In genomic region chr2:229673676-229674075, GRCh38 we compare ENCODE assay signal across 27 cellular contexts. TPM values are rescaled to one million over a fixed set of nuclear protein-coding genes. Genes with fewer than 3 reads are reported as not detected.
A peak's percentile ranks its signal among the peaks of the same experiment; 100 is the strongest.
DNase-seq lines count a peak whose midpoint lies in the region; ATAC-seq and TF ChIP-seq lines count a peak whose summit lies in the region.
"Had no signal": no experiment of that assay in that cellular context is flagged by ENCODE, and none has a peak within 500 bp of the region (broad histone marks: within the 10 kb centered on the region; RNA-seq: fewer than 3 reads in every experiment).

No MANE protein-coding gene starts in this region.

- TF ChIP-seq CTCF in foreskin keratinocyte (conservative IDR thresholded peaks at IDR 0.05) (no peak), RWPE1 (conservative IDR thresholded peaks at IDR 0.05; ENCODE audit: low read depth) (no peak)

- no peaks in the 10 kb centered on the region for H3K9me3 ChIP-seq in HAP-1
- H3K9me3 ChIP-seq: pancreas, testis had no signal

- H3K27ac ChIP-seq in foreskin keratinocyte: no peak overlapping the region
- H3K27ac ChIP-seq in RWPE1: no peak overlapping the region
- H3K27ac ChIP-seq: 22Rv1, coronary artery, pancreas, skin epidermis, testis had no signal

- peak; percentile 14 for DNase-seq in DMS153 (lab: John Stamatoyannopoulos, UW)
- no peak for DNase-seq in DMS153 treated with DMSO at 0.1 percent for 48 hours (lab: John Stamatoyannopoulos, UW; ENCODE audit: unreplicated experiment)
- DNase-seq in LoVo (ENCODE audit: low spot score): peak; percentile 33
- peak; percentile 55 for DNase-seq in RPMI7951 (ENCODE audit: low read depth)
- DNase-seq in foreskin keratinocyte: peak; percentile 48 to 58
- DNase-seq in HAP-1 (ENCODE audit: low spot score in 2 of 2): no peak
- no peak for DNase-seq in Ammon's horn (ENCODE audit: low spot score)
- no peak for DNase-seq in RWPE1 (ENCODE audit: low spot score)
- DNase-seq: activated CD4-positive, alpha-beta T cell treated with anti-CD3 and anti-CD28 coated beads, Interleukin-2, amount 10 ng/mL, durations not matched to agents 24 days and 14 days; activated naive CD8-positive, alpha-beta T cell treated with anti-CD3 and anti-CD28 coated beads for 36 hours; caudate nucleus; COR-L47; effector CD8-positive, alpha-beta T cell; glutamatergic neuron; MV-4-11; NCI-H1436 treated with DMSO at 0.1 percent for 48 hours; NK-92 treated with Interleukin-12 subunit alpha and Interleukin-12 subunit beta, amount 100 ng/mL, for 24 hours; pancreas; stimulated activated naive CD4-positive, alpha-beta T cell treated with Interleukin-2 at 50 U/mL for 16 hours; T1000; testis had no signal

- H3K4me3 ChIP-seq in HAP-1: no peak overlapping the region
- H3K4me3 ChIP-seq: coronary artery, pancreas, skin epidermis, testis had no signal

- in situ Hi-C loops in HAP-1 (cut with MboI; ENCODE audit: low sequenced_read_pairs): no loop called here

- H3K4me1 ChIP-seq in foreskin keratinocyte (no peaks in the 10 kb centered on the region), HAP-1 (no peaks in the 10 kb centered on the region)
- H3K4me1 ChIP-seq: pancreas, testis had no signal

- no peaks in the 10 kb centered on the region for H3K36me3 ChIP-seq in HAP-1 (replicated peaks)
- H3K36me3 ChIP-seq: pancreas had no signal

- ATAC-seq in foreskin keratinocyte: peak; percentile 92
- ATAC-seq: left lobe of liver, pancreas, WTC11 had no signal

- H3K27me3 ChIP-seq in foreskin keratinocyte (peaks cover 11% of the 10 kb centered on the region), HAP-1 (ENCODE audit: low read depth) (peaks cover 3% of the 10 kb centered on the region)
- H3K27me3 ChIP-seq: testis had no signal

- POLR2A ChIA-PET in RWPE1 (lab: Yijun Ruan, JAX; ENCODE audit: low non-redundant PET): no interaction called here

- CTCF ChIA-PET in RWPE1 (lab: Yijun Ruan, JAX): no interaction called here

RNA-seq across cellular contexts. Expression of gene DNER, which starts 40.7 kb away (rescaled TPM):
- total RNA-seq in RPMI7951 (2014; rRNA removed; shearing (Covaris generic)): 109 and 126 TPM in 2 replicates
- 2.1 and 5.5 TPM in 2 replicates for total RNA-seq in foreskin keratinocyte
- 1.1 and 2.2 TPM in 2 replicates for polyA plus RNA-seq in foreskin keratinocyte
- total RNA-seq: activated CD4-positive, alpha-beta T cell treated with anti-CD3 and anti-CD28 coated beads, Interleukin-2, amount 10 ng/mL, durations not matched to agents 24 days and 14 days; activated CD8-positive, alpha-beta memory T cell treated with anti-CD3 and anti-CD28 coated beads for 36 hours; activated naive CD8-positive, alpha-beta T cell treated with anti-CD3 and anti-CD28 coated beads for 36 hours had no signal

Comparison
In these comparisons a context has a peak if more than half of its experiments do, and no peak if none do; other contexts are left out.
1. DNase-seq: peak in DMS153 (single experiment), LoVo (single experiment), RPMI7951 (single experiment) and foreskin keratinocyte (2 of 2); none in DMS153 treated with DMSO at 0.1 percent for 48 hours (single experiment), HAP-1 (0 of 2), Ammon's horn (single experiment) and RWPE1 (single experiment).
2. RNA of gene DNER, which starts 40.7 kb away (total RNA-seq): 109 to 126 TPM in RPMI7951; 2.1 to 5.5 TPM in foreskin keratinocyte; every median in the first group is over 10 times any median in the second.